ENCODE assay signal across 8 cellular contexts in the genomic region with DNA sequence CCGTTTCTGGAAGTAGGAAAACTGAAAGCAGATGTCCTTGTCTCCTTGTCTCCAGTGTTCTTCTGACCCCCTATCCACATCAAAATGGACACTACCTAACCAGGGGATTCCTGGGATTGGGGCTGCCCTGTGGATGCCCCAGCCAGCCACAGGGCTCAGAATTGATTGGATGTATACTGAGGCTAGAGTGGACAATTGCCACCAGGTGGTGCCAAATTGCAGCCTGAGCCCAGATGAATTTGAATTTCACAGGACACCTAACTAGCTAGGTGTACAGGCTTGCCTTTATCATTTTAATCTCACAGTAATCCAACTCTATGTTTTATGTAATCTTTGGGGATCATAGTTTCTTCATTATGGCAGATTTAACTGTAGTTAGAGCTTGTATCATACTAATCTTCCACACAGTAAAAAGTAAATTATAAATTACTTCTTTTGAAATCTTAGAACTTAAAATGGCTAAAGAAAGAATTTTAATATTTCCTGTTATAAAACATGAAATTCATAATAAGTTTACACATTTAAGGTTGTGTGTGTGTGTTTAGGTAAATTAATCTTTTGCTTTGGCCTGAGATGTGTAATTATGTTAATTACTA. TPM values are rescaled to one million over a fixed set of nuclear protein-coding genes. Genes with fewer than 3 reads are reported as not detected.
A peak's percentile ranks its signal among the peaks of the same experiment; 100 is the strongest.
DNase-seq lines count a peak whose midpoint lies in the region; ATAC-seq and TF ChIP-seq lines count a peak whose summit lies in the region.

No MANE protein-coding gene starts in this region.

- no peaks in the 10 kb centered on the region for H3K36me3 ChIP-seq in fibroblast of lung (ENCODE audit: control insufficient read depth, insufficient read depth, low read length)

- no peaks in the 10 kb centered on the region for H3K79me2 ChIP-seq in fibroblast of lung (ENCODE audit: control insufficient read depth, insufficient read depth, low read length)

- no peaks in the 10 kb centered on the region for H3K4me1 ChIP-seq in fibroblast of lung (ENCODE audit: control insufficient read depth, extremely low read depth, insufficient read depth, low read length)

- no peak overlapping the region for H3K27ac ChIP-seq in fibroblast of lung (ENCODE audit: insufficient read depth, low read length)

- ATAC-seq in GM18907 (IDR thresholded peaks at IDR 0.05; ENCODE audit: unreplicated experiment) (peak; percentile 94), HG03045 (IDR thresholded peaks at IDR 0.05; ENCODE audit: unreplicated experiment) (peak; percentile 94)

- no peak overlapping the region for H3K4me3 ChIP-seq in fibroblast of lung (replicated peaks in 1 of 4; ENCODE audit: control extremely low read depth in 1 of 4, insufficient read depth in 1 of 4, low read depth in 3 of 4, low read length in 4 of 4)

- no peak overlapping the region for H3K9ac ChIP-seq in fibroblast of lung (ENCODE audit: insufficient read depth, low read length)

- DNase-seq in COLO668 (lab: John Stamatoyannopoulos, UW; ENCODE audit: unreplicated experiment) (peak; percentile 73), NCI-H2107 treated with DMSO at 0.1 percent for 48 hours (lab: John Stamatoyannopoulos, UW; ENCODE audit: unreplicated experiment) (peak; percentile 11), fibroblast of lung (ENCODE audit: low read depth in 2 of 2) (peak; percentile 37 to 42), pons (ENCODE audit: low spot score) (peak; percentile 22), C1 segment of cervical spinal cord (lab: John Stamatoyannopoulos, UW) (no peak)
- peak; percentile 26 for DNase-seq in activated CD8-positive, alpha-beta memory T cell treated with anti-CD3 and anti-CD28 coated beads, Interleukin-2, amount 50 U/mL, for 4 hours

- H4K20me1 ChIP-seq in fibroblast of lung (ENCODE audit: control insufficient read depth, extremely low read depth, insufficient read depth, low read length): no peaks in the 10 kb centered on the region

- no peaks in the 10 kb centered on the region for H3K9me3 ChIP-seq in fibroblast of lung (ENCODE audit: control insufficient read depth, insufficient read depth, low read depth, low read length)

- peak; percentile 61 to 63 for TF ChIP-seq CTCF in fibroblast of lung (conservative IDR thresholded peaks at IDR 0.05 in 1 of 2, IDR thresholded peaks at IDR 0.05 in 1 of 2; ENCODE audit: low read depth in 1 of 2, low read length in 2 of 2)

- H3K4me2 ChIP-seq in fibroblast of lung (ENCODE audit: extremely low read depth, insufficient read depth, low read length): no peak overlapping the region

- no peaks in the 10 kb centered on the region for H3K27me3 ChIP-seq in fibroblast of lung (ENCODE audit: control insufficient read depth, insufficient read depth, low read length)

- H2AFZ ChIP-seq in fibroblast of lung (ENCODE audit: low read length): no peak overlapping the region

RNA-seq across cellular contexts. Expression of a gene that starts 58.0 kb away (rescaled TPM):
- total RNA-seq in fibroblast of lung: 25.1 and 32.6 TPM in 2 replicates
- 8.7 and 9.6 TPM in 2 replicates for polyA plus RNA-seq in fibroblast of lung
- polyA plus RNA-seq in fibroblast of lung (2012): 6.4 and 10.3 TPM in 2 replicates
- 0.44 and 1.3 TPM in 2 replicates for polyA minus RNA-seq in fibroblast of lung (ENCODE audit: low replicate concordance)

RNA-seq across cellular contexts. Expression of a gene that starts 58.2 kb away (rescaled TPM):
- 27.0 and 31.9 TPM in 2 replicates for total RNA-seq in fibroblast of lung
- polyA plus RNA-seq in fibroblast of lung: 34.6 and 41.4 TPM in 2 replicates
- polyA plus RNA-seq in fibroblast of lung (2012): 24.8 and 28.2 TPM in 2 replicates
- polyA minus RNA-seq in fibroblast of lung (ENCODE audit: low replicate concordance): 6.4 and 6.5 TPM in 2 replicates

Comparison
In these comparisons a context has a peak if more than half of its experiments do, and no peak if none do; other contexts are left out.
1. DNase-seq: peak in COLO668 (single experiment), NCI-H2107 treated with DMSO at 0.1 percent for 48 hours (single experiment), activated CD8-positive, alpha-beta memory T cell treated with anti-CD3 and anti-CD28 coated beads, Interleukin-2, amount 50 U/mL, for 4 hours (single experiment), fibroblast of lung (2 of 2) and pons (single experiment); none in C1 segment of cervical spinal cord (0 of 14).